In the genomic region with DNA sequence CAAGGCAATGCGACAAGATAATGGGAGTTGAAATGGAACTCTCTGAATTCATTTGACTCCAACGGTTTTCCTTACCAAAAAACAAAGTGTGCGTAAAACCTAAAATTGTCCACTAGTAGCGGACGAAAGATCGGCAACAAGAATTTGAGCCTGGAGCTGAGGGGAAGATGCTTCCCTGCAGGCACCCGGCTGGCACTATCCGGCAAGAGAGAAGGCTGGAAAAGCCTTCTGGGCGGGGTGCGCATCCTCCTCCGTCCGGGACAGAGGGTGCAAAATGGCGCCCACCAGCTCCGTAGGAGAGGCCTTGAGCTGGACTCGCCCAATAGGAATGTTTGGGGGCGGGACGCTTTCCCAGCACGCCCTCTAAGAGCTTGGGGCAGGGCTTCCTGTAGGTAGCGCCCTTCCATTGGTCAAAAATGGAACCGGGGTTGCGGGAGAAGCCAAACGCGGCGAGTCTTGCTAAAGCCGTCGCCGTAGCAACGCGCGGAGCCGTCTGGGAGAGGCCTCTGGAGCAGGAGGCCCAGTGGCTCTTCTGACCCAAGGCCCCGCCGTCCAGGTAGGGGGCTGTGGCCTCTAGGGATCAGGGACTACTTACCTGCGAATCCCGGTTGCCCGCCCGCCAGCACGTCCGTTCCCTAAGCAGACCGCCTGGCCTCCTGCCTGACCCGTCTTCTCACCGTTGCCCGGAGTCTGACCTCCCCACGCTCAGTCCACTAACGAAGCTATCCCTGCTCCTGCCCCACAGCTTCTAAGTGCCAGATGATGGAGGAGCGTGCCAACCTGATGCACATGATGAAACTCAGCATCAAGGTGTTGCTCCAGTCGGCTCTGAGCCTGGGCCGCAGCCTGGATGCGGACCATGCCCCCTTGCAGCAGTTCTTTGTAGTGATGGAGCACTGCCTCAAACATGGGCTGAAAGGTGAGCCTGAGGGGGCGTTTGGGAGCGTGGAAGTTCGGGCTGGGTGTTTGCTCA, we compare ENCODE assay signal across 8 cellular contexts. TPM values are rescaled to one million over a fixed set of nuclear protein-coding genes. Genes with fewer than 3 reads are reported as not detected.
A peak's percentile ranks its signal among the peaks of the same experiment; 100 is the strongest.
DNase-seq lines count a peak whose midpoint lies in the region; ATAC-seq lines count a peak whose summit lies in the region.

No MANE protein-coding gene starts in this region.

- no peaks in the 10 kb centered on the region for H3K27me3 Mint-ChIP-seq in CD4-positive, alpha-beta memory T cell
- H3K27me3 Mint-ChIP-seq in activated naive CD4-positive, alpha-beta T cell treated with anti-CD3 and anti-CD28 coated beads, Interleukin-2, amount 50 U/mL, for 24 hours: no peaks in the 10 kb centered on the region

- H3K27ac Mint-ChIP-seq in CD4-positive, alpha-beta memory T cell: peak overlapping the region; percentile 80 to 96 (median 93)
- H3K27ac Mint-ChIP-seq in activated naive CD4-positive, alpha-beta T cell treated with anti-CD3 and anti-CD28 coated beads, Interleukin-2, amount 50 U/mL, for 24 hours: peak overlapping the region; percentile 6

- peak overlapping the region; percentile 84 to 98 (median 90) for H3K4me3 Mint-ChIP-seq in CD4-positive, alpha-beta memory T cell
- H3K4me3 Mint-ChIP-seq in activated naive CD4-positive, alpha-beta T cell treated with anti-CD3 and anti-CD28 coated beads, Interleukin-2, amount 50 U/mL, for 24 hours: peak overlapping the region; percentile 89

- H3K27me3 ChIP-seq in CD4-positive, alpha-beta memory T cell (ENCODE audit: insufficient read depth, low read length): no peaks in the 10 kb centered on the region

- DNase-seq in CD4-positive, alpha-beta memory T cell: peak; percentile 85 to 97 (median 92)
- DNase-seq in HS-5 (ENCODE audit: low read depth): peak; percentile 94
- peak; percentile 99 for DNase-seq in RKO (ENCODE audit: low spot score)
- DNase-seq in globus pallidus (ENCODE audit: low spot score): peak; percentile 99
- peak; percentile 97 for DNase-seq in non-pigmented ciliary epithelial cell (ENCODE audit: low read depth)
- DNase-seq in substantia nigra (lab: John Stamatoyannopoulos, UW): peak; percentile 58 to 99 (median 96)

- H3K27ac ChIP-seq in CD4-positive, alpha-beta memory T cell (ENCODE audit: low read depth, low read length): peak overlapping the region; percentile 62
- H3K27ac ChIP-seq in substantia nigra (ENCODE audit: low read depth, low read length, poor library complexity, severe bottlenecking): peak overlapping the region; percentile 92

- H3K4me3 ChIP-seq in CD4-positive, alpha-beta memory T cell (ENCODE audit: low read length in 2 of 2): peak overlapping the region; percentile 50 to 64

- peaks cover 4% of the 10 kb centered on the region for H3K36me3 ChIP-seq in CD4-positive, alpha-beta memory T cell (ENCODE audit: insufficient read depth, low read length)

- H3K4me1 ChIP-seq in CD4-positive, alpha-beta memory T cell (ENCODE audit: insufficient read depth, low read length): peaks cover 11% of the 10 kb centered on the region

- CTCF ChIA-PET in CD4-positive, alpha-beta memory T cell (lab: Charles Lee; ENCODE audit: partially characterized antibody): interaction anchor here (0.8 kb wide), 1 partner anchor 9 kb away, joined by 3 read pairs; the partner anchor contains the start of gene RUFY1

- peaks cover 5 to 35% of the 10 kb centered on the region in 2 donors for H3K36me3 Mint-ChIP-seq in CD4-positive, alpha-beta memory T cell
- peaks cover 2% of the 10 kb centered on the region for H3K36me3 Mint-ChIP-seq in activated naive CD4-positive, alpha-beta T cell treated with anti-CD3 and anti-CD28 coated beads, Interleukin-2, amount 50 U/mL, for 24 hours

- peaks cover 16 to 28% (median 24%) of the 10 kb centered on the region in 4 donors for H3K4me1 Mint-ChIP-seq in CD4-positive, alpha-beta memory T cell
- H3K4me1 Mint-ChIP-seq in activated naive CD4-positive, alpha-beta T cell treated with anti-CD3 and anti-CD28 coated beads, Interleukin-2, amount 50 U/mL, for 24 hours: peaks cover 21% of the 10 kb centered on the region

- no peaks in the 10 kb centered on the region for H3K9me3 ChIP-seq in CD4-positive, alpha-beta memory T cell (ENCODE audit: control insufficient read depth in 1 of 2, low read length in 2 of 2)

- POLR2A ChIA-PET in CD4-positive, alpha-beta memory T cell (lab: Charles Lee; ENCODE audit: partially characterized antibody): interaction anchor here (0.6 to 5.8 kb wide), 13 partner anchors 9 to 261 kb away, joined by 3 to 72 read pairs (median 4); partner anchors contain the start of genes HNRNPH1, MAML1, RUFY1 and SQSTM1

- peak; percentile 94 for ATAC-seq in GM19468 (IDR thresholded peaks at IDR 0.05; ENCODE audit: extremely low read depth, unreplicated experiment)

- intact Hi-C loops in CD4-positive, alpha-beta memory T cell (cut with micrococcal nuclease): loop anchor here (1.0 to 10.0 kb wide), 5 partner anchors 8 to 533 kb away; partner anchors contain the start of genes CANX, HNRNPH1 and MAML1

- H3K9me3 Mint-ChIP-seq in CD4-positive, alpha-beta memory T cell: no peaks in the 10 kb centered on the region
- H3K9me3 Mint-ChIP-seq in activated naive CD4-positive, alpha-beta T cell treated with anti-CD3 and anti-CD28 coated beads, Interleukin-2, amount 50 U/mL, for 24 hours: no peaks in the 10 kb centered on the region

RNA-seq across cellular contexts. Expression of gene RUFY1, which starts 9.2 kb away (rescaled TPM):
- total RNA-seq in CD4-positive, alpha-beta memory T cell: 10 to 100 TPM; 59.1 to 61.5 TPM
- polyA plus RNA-seq in CD4-positive, alpha-beta memory T cell: 10 to 100 TPM; 13.3 to 34.6 TPM

Comparison
In these comparisons a context has a peak if more than half of its experiments do, and no peak if none do; other contexts are left out.
1. Peak in every context shown above with its lines: DNase-seq, ATAC-seq, H3K4me3 ChIP-seq and H3K27ac ChIP-seq.